ENCODE assay signal across 20 cellular contexts in the genomic region with DNA sequence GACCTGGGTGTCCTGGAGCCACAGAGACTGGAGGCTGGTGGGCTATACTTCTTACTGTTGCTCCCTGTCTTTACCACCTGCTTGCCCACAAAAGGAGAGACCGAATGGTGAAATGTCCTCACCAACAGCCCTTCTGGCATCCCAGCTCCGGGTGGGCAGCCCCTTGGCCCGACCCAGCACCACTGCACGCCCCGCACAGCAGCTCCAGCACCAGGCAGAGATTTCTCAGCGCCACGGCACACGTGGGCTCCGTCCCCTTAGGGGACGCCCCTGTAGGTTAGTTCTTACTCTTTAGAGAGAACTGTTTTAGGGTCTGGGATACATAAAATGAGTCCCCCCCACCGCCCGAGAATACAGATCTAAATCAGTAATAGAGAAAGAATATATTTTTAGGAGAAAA.
DNase-seq lines count a peak whose midpoint lies in the region; ATAC-seq and TF ChIP-seq lines count a peak whose summit lies in the region.
"Had no signal": no experiment of that assay in that cellular context is flagged by ENCODE, and none has a peak within 500 bp of the region (broad histone marks: within the 10 kb centered on the region; RNA-seq: fewer than 3 reads in every experiment).

No MANE protein-coding gene starts in this region.

- H2BK12ac ChIP-seq in neuronal stem cell (ENCODE audit: low read length) = peak overlapping the region; percentile 66

- TF ChIP-seq CTCF in spleen (IDR thresholded peaks at IDR 0.05 in 8 of 11, conservative IDR thresholded peaks at IDR 0.05 in 3 of 11) = no peak

- no peak overlapping the region for H2AFZ ChIP-seq in neuronal stem cell (ENCODE audit: low read length)

- no peaks in the 10 kb centered on the region for H3K27me3 Mint-ChIP-seq in activated CD4-positive, alpha-beta T cell treated with anti-CD3 and anti-CD28 coated beads, Interleukin-2, amount 10 ng/mL, durations not matched to agents 24 days and 14 days
- no peaks in the 10 kb centered on the region for H3K27me3 Mint-ChIP-seq in activated T-helper 1 cell treated with anti-CD3 and anti-CD28 coated beads, Interleukin-12 subunit alpha, Interleukin-12 subunit beta, Interleukin-2, Interleukin-4 antibody, amounts not matched to agents 30 ng/mL and 10 ng/mL and 1 ng/mL, durations not matched to agents 14 hours and 24 hours and 36 hours (ENCODE audit: insufficient read depth)
- H3K27me3 Mint-ChIP-seq: B cell; CD4-positive, alpha-beta T cell had no signal

- H3K4me2 ChIP-seq in neuronal stem cell (ENCODE audit: insufficient read depth, low read length, poor library complexity, severe bottlenecking) = no peak overlapping the region
- H3K4me2 ChIP-seq: A549; BLaER1 treated with 17β-estradiol and CSF1 and Interleukin-3, amounts not matched to agents 10 nM and 100 nM had no signal

- H4K91ac ChIP-seq in neuronal stem cell (ENCODE audit: low read depth, low read length, poor library complexity) = no peak overlapping the region

- no peak overlapping the region for H4K8ac ChIP-seq in neuronal stem cell (ENCODE audit: low read depth, low read length)

- peak overlapping the region; percentile 41 for H3K27ac Mint-ChIP-seq in activated CD4-positive, alpha-beta T cell treated with anti-CD3 and anti-CD28 coated beads, Interleukin-2, amount 10 ng/mL, durations not matched to agents 24 days and 14 days
- peak overlapping the region; percentile 21 for H3K27ac Mint-ChIP-seq in activated T-helper 1 cell treated with anti-CD3 and anti-CD28 coated beads, Interleukin-12 subunit alpha, Interleukin-12 subunit beta, Interleukin-2, Interleukin-4 antibody, amounts not matched to agents 30 ng/mL and 10 ng/mL and 1 ng/mL, durations not matched to agents 14 hours and 24 hours and 36 hours
- H3K27ac Mint-ChIP-seq: B cell; CD4-positive, alpha-beta T cell; CD8-positive, alpha-beta T cell had no signal

- H3K36me3 ChIP-seq in neuronal stem cell (replicated peaks in 1 of 2; ENCODE audit: control insufficient read depth in 2 of 2, insufficient read depth in 2 of 2, low read length in 2 of 2) = no peaks in the 10 kb centered on the region
- peaks cover 0 to 17% (median 0%) of the 10 kb centered on the region in 6 donors for H3K36me3 ChIP-seq in spleen

- no peak for ATAC-seq in HG02840 (IDR thresholded peaks at IDR 0.05; ENCODE audit: low FRiP score, unreplicated experiment)
- no peak for ATAC-seq in HG02970 (IDR thresholded peaks at IDR 0.05; ENCODE audit: low FRiP score, unreplicated experiment)
- no peak for ATAC-seq in HG03378 (IDR thresholded peaks at IDR 0.05; ENCODE audit: unreplicated experiment)
- ATAC-seq: A549; CD8-positive, alpha-beta T cell had no signal

- H3K4ac ChIP-seq in neuronal stem cell (ENCODE audit: low read length) = no peak overlapping the region

- no peak overlapping the region for H3K9ac ChIP-seq in neuronal stem cell (ENCODE audit: low read depth, low read length, poor library complexity)
- H3K9ac ChIP-seq: BLaER1 treated with 17β-estradiol and CSF1 and Interleukin-3, amounts not matched to agents 10 nM and 100 nM had no signal

- no peak overlapping the region for H3K23ac ChIP-seq in neuronal stem cell (ENCODE audit: low read depth, low read length, poor library complexity)

- H3K4me1 Mint-ChIP-seq in activated CD4-positive, alpha-beta T cell treated with anti-CD3 and anti-CD28 coated beads, Interleukin-2, amount 10 ng/mL, durations not matched to agents 24 days and 14 days = no peaks in the 10 kb centered on the region
- no peaks in the 10 kb centered on the region for H3K4me1 Mint-ChIP-seq in activated T-helper 1 cell treated with anti-CD3 and anti-CD28 coated beads, Interleukin-12 subunit alpha, Interleukin-12 subunit beta, Interleukin-2, Interleukin-4 antibody, amounts not matched to agents 30 ng/mL and 10 ng/mL and 1 ng/mL, durations not matched to agents 14 hours and 24 hours and 36 hours (ENCODE audit: low read depth)
- H3K4me1 Mint-ChIP-seq: B cell had no signal

- DNase-seq in activated CD4-positive, alpha-beta T cell treated with anti-CD3 and anti-CD28 coated beads, Interleukin-2, amount 10 ng/mL, durations not matched to agents 24 days and 14 days = no peak
- DNase-seq in activated CD4-positive, alpha-beta T cell treated with anti-CD3 and anti-CD28 coated beads for 48 hours = no peak
- no peak for DNase-seq in activated T-helper 1 cell treated with anti-CD3 and anti-CD28 coated beads, Interleukin-12 subunit alpha, Interleukin-12 subunit beta, Interleukin-2, Interleukin-4 antibody, amounts not matched to agents 30 ng/mL and 10 ng/mL and 1 ng/mL, durations not matched to agents 14 hours and 24 hours and 36 hours (ENCODE audit: low spot score)
- DNase-seq in neuronal stem cell (ENCODE audit: low spot score) = no peak
- peak; percentile 39 for DNase-seq in spleen
- DNase-seq: AML-193; Caco-2; Calu3; CD4-positive, alpha-beta T cell; CD8-positive, alpha-beta T cell; DMS79 treated with DMSO at 0.1 percent for 48 hours; GF-D8 had no signal

- H3K36me3 Mint-ChIP-seq in activated CD4-positive, alpha-beta T cell treated with anti-CD3 and anti-CD28 coated beads, Interleukin-2, amount 10 ng/mL, durations not matched to agents 24 days and 14 days (ENCODE audit: low read depth) = peaks cover 2% of the 10 kb centered on the region
- H3K36me3 Mint-ChIP-seq in activated T-helper 1 cell treated with anti-CD3 and anti-CD28 coated beads, Interleukin-12 subunit alpha, Interleukin-12 subunit beta, Interleukin-2, Interleukin-4 antibody, amounts not matched to agents 30 ng/mL and 10 ng/mL and 1 ng/mL, durations not matched to agents 14 hours and 24 hours and 36 hours (ENCODE audit: low read depth) = no peaks in the 10 kb centered on the region

- H2AK5ac ChIP-seq in neuronal stem cell (ENCODE audit: low read depth, low read length) = peak overlapping the region; percentile 78

- H3K27ac ChIP-seq in neuronal stem cell (replicated peaks; ENCODE audit: low read length) (no peak overlapping the region), spleen (no peak overlapping the region)
- H3K27ac ChIP-seq: 22Rv1; A549; BLaER1 treated with 17β-estradiol and CSF1 and Interleukin-3, amounts not matched to agents 10 nM and 100 nM; C4-2B had no signal

- H3K18ac ChIP-seq in neuronal stem cell (ENCODE audit: low read length) = peak overlapping the region; percentile 51

- H3K9me3 ChIP-seq in neuronal stem cell (replicated peaks in 1 of 2; ENCODE audit: control insufficient read depth in 2 of 2, insufficient read depth in 1 of 2, low read depth in 1 of 2, low read length in 2 of 2) = peaks cover 0 to 2% of the 10 kb centered on the region in 2 donors
- no peaks in the 10 kb centered on the region for H3K9me3 ChIP-seq in spleen
- H3K9me3 ChIP-seq: A549; BLaER1 treated with 17β-estradiol and CSF1 and Interleukin-3, amounts not matched to agents 10 nM and 100 nM; Caco-2 had no signal

- H3K4me1 ChIP-seq in neuronal stem cell (ENCODE audit: control insufficient read depth in 2 of 2, insufficient read depth in 1 of 2, low read depth in 1 of 2, low read length in 2 of 2) = no peaks in the 10 kb centered on the region
- no peaks in the 10 kb centered on the region for H3K4me1 ChIP-seq in spleen
- H3K4me1 ChIP-seq: A549; BLaER1 treated with 17β-estradiol and CSF1 and Interleukin-3, amounts not matched to agents 10 nM and 100 nM; Caco-2 had no signal

- H3K4me3 ChIP-seq in neuronal stem cell (ENCODE audit: low read length in 2 of 2) (no peak overlapping the region), spleen (no peak overlapping the region)
- H3K4me3 ChIP-seq: A549; BLaER1 treated with 17β-estradiol and CSF1 and Interleukin-3, amounts not matched to agents 10 nM and 100 nM had no signal

- H3K27me3 ChIP-seq in neuronal stem cell (ENCODE audit: control insufficient read depth in 3 of 3, insufficient read depth in 3 of 3, low read depth in 1 of 3, low read length in 3 of 3) (no peaks in the 10 kb centered on the region), spleen (replicated peaks in 1 of 7) (no peaks in the 10 kb centered on the region)
- H3K27me3 ChIP-seq: BLaER1 treated with 17β-estradiol and CSF1 and Interleukin-3, amounts not matched to agents 10 nM and 100 nM had no signal

- no peak overlapping the region for H2BK120ac ChIP-seq in neuronal stem cell (ENCODE audit: low read depth, low read length)

- no peak for TF ChIP-seq POLR2A in spleen (IDR thresholded peaks at IDR 0.05)

- no CpG with 5 or more reads among the region's 12 CpGs for WGBS in neuronal stem cell (ENCODE audit: extremely low coverage in 2 of 2, insufficient read length in 2 of 2, insufficient replicate concordance in 1 of 2), 2 donors
- WGBS in spleen, 5 donors = 95 to 98% (median 97%) methylated on average over 12 of the region's 12 CpGs

- H3K14ac ChIP-seq in neuronal stem cell (ENCODE audit: low read length) = no peak overlapping the region

- H3K9me3 Mint-ChIP-seq in activated CD4-positive, alpha-beta T cell treated with anti-CD3 and anti-CD28 coated beads, Interleukin-2, amount 10 ng/mL, durations not matched to agents 24 days and 14 days = no peaks in the 10 kb centered on the region
- no peaks in the 10 kb centered on the region for H3K9me3 Mint-ChIP-seq in activated T-helper 1 cell treated with anti-CD3 and anti-CD28 coated beads, Interleukin-12 subunit alpha, Interleukin-12 subunit beta, Interleukin-2, Interleukin-4 antibody, amounts not matched to agents 30 ng/mL and 10 ng/mL and 1 ng/mL, durations not matched to agents 14 hours and 24 hours and 36 hours
- H3K9me3 Mint-ChIP-seq: CD4-positive, alpha-beta T cell; CD8-positive, alpha-beta T cell had no signal

- no peak overlapping the region for H3K4me3 Mint-ChIP-seq in activated CD4-positive, alpha-beta T cell treated with anti-CD3 and anti-CD28 coated beads, Interleukin-2, amount 10 ng/mL, durations not matched to agents 24 days and 14 days
- no peak overlapping the region for H3K4me3 Mint-ChIP-seq in activated T-helper 1 cell treated with anti-CD3 and anti-CD28 coated beads, Interleukin-12 subunit alpha, Interleukin-12 subunit beta, Interleukin-2, Interleukin-4 antibody, amounts not matched to agents 30 ng/mL and 10 ng/mL and 1 ng/mL, durations not matched to agents 14 hours and 24 hours and 36 hours
- H3K4me3 Mint-ChIP-seq: B cell; CD4-positive, alpha-beta T cell; CD8-positive, alpha-beta T cell had no signal

- H2BK5ac ChIP-seq in neuronal stem cell (ENCODE audit: low read length) = no peak overlapping the region

- intact Hi-C loops in activated CD4-positive, alpha-beta T cell treated with anti-CD3 and anti-CD28 coated beads, Interleukin-2, amount 10 ng/mL, durations not matched to agents 24 days and 14 days (cut with micrococcal nuclease) = no loop called here
- intact Hi-C loops in activated T-helper 1 cell treated with anti-CD3 and anti-CD28 coated beads, Interleukin-12 subunit alpha, Interleukin-12 subunit beta, Interleukin-2, Interleukin-4 antibody, amounts not matched to agents 30 ng/mL and 10 ng/mL and 1 ng/mL, durations not matched to agents 14 hours and 24 hours and 36 hours (cut with micrococcal nuclease) = no loop called here
- intact Hi-C loops in spleen (cut with DNase I; ENCODE audit: low total_unique reads) = no loop called here

- H3K79me1 ChIP-seq in neuronal stem cell (ENCODE audit: low read depth, low read length) = no peaks in the 10 kb centered on the region

- no peak overlapping the region for H2BK15ac ChIP-seq in neuronal stem cell (ENCODE audit: low read length)
